Comparison of ENCODE assay signal across 22 cellular contexts in the genomic region with DNA sequence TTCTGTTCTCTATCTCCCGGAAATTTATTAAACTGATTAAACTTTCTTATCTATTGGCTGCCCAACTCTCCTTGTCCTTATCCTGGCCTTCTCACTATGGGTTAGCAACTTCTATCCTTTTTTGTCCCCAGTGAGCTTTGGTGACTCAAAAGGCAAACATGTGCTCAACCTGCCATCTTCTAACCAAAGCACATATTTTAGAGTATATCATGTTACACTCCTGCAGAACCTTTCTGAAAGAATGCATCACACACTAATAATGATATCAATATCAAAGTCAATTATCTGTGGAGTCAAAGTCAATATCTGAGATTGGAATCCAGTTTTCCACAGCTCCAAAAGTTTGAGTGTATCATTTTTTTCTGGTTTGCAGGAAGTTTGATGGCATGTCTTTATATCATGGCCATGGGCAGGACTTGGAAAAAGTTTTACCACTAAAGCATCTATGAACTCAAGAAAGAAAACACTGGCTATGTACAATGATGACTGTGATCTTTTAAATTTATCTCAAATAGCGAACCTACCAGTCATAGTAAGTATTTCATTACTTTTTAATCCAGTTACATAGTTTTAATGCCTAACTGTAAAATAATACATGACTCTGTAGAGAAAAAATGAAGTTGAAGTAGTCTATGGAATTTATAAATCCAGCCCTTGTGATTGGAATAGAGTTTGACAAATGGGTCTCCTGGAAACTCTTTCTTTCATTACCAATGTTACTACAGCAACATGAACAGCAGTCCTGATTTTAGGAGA.
DNase-seq lines count a peak whose midpoint lies in the region; ATAC-seq and TF ChIP-seq lines count a peak whose summit lies in the region.
"Had no signal": no experiment of that assay in that cellular context is flagged by ENCODE, and none has a peak within 500 bp of the region (broad histone marks: within the 10 kb centered on the region; RNA-seq: fewer than 3 reads in every experiment).

No MANE protein-coding gene starts in this region.

- H3K36me3 ChIP-seq in ACC112 (ENCODE audit: insufficient read depth, low read length), result no peaks in the 10 kb centered on the region
- no peaks in the 10 kb centered on the region for H3K36me3 ChIP-seq in adipocyte (ENCODE audit: control insufficient read depth, insufficient read depth, low read length, severe bottlenecking)

- peak overlapping the region; percentile 69 for H3K4me3 Mint-ChIP-seq in HFFc6
- no peak overlapping the region for H3K4me3 Mint-ChIP-seq in activated naive CD4-positive, alpha-beta T cell treated with anti-CD3 and anti-CD28 coated beads for 36 hours
- H3K4me3 Mint-ChIP-seq: activated CD4-positive, alpha-beta T cell treated with anti-CD3 and anti-CD28 coated beads, Interleukin-2, amount 10 ng/mL, durations not matched to agents 7 days and 5 days; brain; CD8-positive, alpha-beta memory T cell; neural crest cell; type B pancreatic cell had no signal

- peak overlapping the region; percentile 88 for H3K27ac Mint-ChIP-seq in HFFc6
- no peak overlapping the region for H3K27ac Mint-ChIP-seq in activated naive CD4-positive, alpha-beta T cell treated with anti-CD3 and anti-CD28 coated beads for 36 hours
- H3K27ac Mint-ChIP-seq: activated CD4-positive, alpha-beta T cell treated with anti-CD3 and anti-CD28 coated beads, Interleukin-2, amount 10 ng/mL, durations not matched to agents 7 days and 5 days; brain; CD8-positive, alpha-beta memory T cell; type B pancreatic cell had no signal

- CTCF ChIA-PET in activated naive CD4-positive, alpha-beta T cell treated with anti-CD3 and anti-CD28 coated beads for 36 hours (lab: Charles Lee), result no interaction called here

- no peaks in the 10 kb centered on the region for H3K9me3 ChIP-seq in adipocyte (ENCODE audit: control insufficient read depth, low read length)

- H3K27me3 ChIP-seq in ACC112 (ENCODE audit: insufficient read depth, low read length) (no peaks in the 10 kb centered on the region), adipocyte (replicated peaks; ENCODE audit: control insufficient read depth, insufficient read depth, low read length) (no peaks in the 10 kb centered on the region)

- H3K4me3 ChIP-seq in ACC112 (ENCODE audit: low read depth, low read length) (peak overlapping the region; percentile 30; the same call in 1 of the 2 replicates), adipocyte (ENCODE audit: low read length) (peak overlapping the region; percentile 22), fibroblast of the aortic adventitia (ENCODE audit: low read depth, low read length) (no peak overlapping the region)
- H3K4me3 ChIP-seq: SK-N-MC had no signal

- H3K4me1 ChIP-seq in ACC112 (ENCODE audit: control insufficient read depth, insufficient read depth, low read length, unreplicated experiment) (peaks cover 67% of the 10 kb centered on the region), adipocyte (ENCODE audit: control insufficient read depth, insufficient read depth, low read length) (peaks cover 60% of the 10 kb centered on the region)

- no peaks in the 10 kb centered on the region for H3K79me2 ChIP-seq in ACC112 (ENCODE audit: control insufficient read depth, insufficient read depth, low read length, unreplicated experiment)

- TF ChIP-seq CTCF in HFFc6 (IDR thresholded peaks at IDR 0.05) (no peak), fibroblast of the aortic adventitia (IDR thresholded peaks at IDR 0.05; ENCODE audit: insufficient read depth, low read length) (no peak)

- H3K9ac ChIP-seq in adipocyte (ENCODE audit: low read length), result no peak overlapping the region

- H2AFZ ChIP-seq in ACC112 (ENCODE audit: low read length, unreplicated experiment), result no peak overlapping the region

- peak overlapping the region; percentile 80 for H3K27ac ChIP-seq in ACC112 (ENCODE audit: low read depth, low read length)
- H3K27ac ChIP-seq: 22Rv1, SK-N-MC had no signal

- peak; percentile 91 for DNase-seq in HFFc6
- DNase-seq in adipocyte (ENCODE audit: low read depth), result peak; percentile 78
- peak; percentile 88 for DNase-seq in fibroblast of the aortic adventitia (ENCODE audit: low read depth)
- DNase-seq in epidermal melanocyte (ENCODE audit: insufficient read length, low spot score), result no peak
- DNase-seq in activated naive CD4-positive, alpha-beta T cell treated with anti-CD3 and anti-CD28 coated beads for 36 hours, result no peak
- DNase-seq: activated CD4-positive, alpha-beta T cell treated with anti-CD3 and anti-CD28 coated beads, Interleukin-2, amount 10 ng/mL, durations not matched to agents 7 days and 5 days; activated CD8-positive, alpha-beta memory T cell treated with anti-CD3 and anti-CD28 coated beads, Interleukin-2, amount 50 U/mL, for 48 hours; activated naive CD4-positive, alpha-beta T cell; CD8-positive, alpha-beta memory T cell; NCI-H1048; NCI-H2081 treated with DMSO at 0.1 percent for 48 hours; NCI-H526; stimulated activated naive CD4-positive, alpha-beta T cell had no signal

- ATAC-seq in HG03025 (IDR thresholded peaks at IDR 0.05; ENCODE audit: low FRiP score, unreplicated experiment) (no peak), GM21528 (IDR thresholded peaks at IDR 0.05; ENCODE audit: low FRiP score, unreplicated experiment) (no peak)
- ATAC-seq: esophagus mucosa had no signal

- no peaks in the 10 kb centered on the region for H3K9me3 Mint-ChIP-seq in HFFc6
- H3K9me3 Mint-ChIP-seq in activated naive CD4-positive, alpha-beta T cell treated with anti-CD3 and anti-CD28 coated beads for 36 hours, result peaks cover 2% of the 10 kb centered on the region
- H3K9me3 Mint-ChIP-seq: activated CD4-positive, alpha-beta T cell treated with anti-CD3 and anti-CD28 coated beads, Interleukin-2, amount 10 ng/mL, durations not matched to agents 7 days and 5 days had no signal

- no peaks in the 10 kb centered on the region for H3K27me3 Mint-ChIP-seq in HFFc6 (ENCODE audit: insufficient read depth)
- H3K27me3 Mint-ChIP-seq in activated naive CD4-positive, alpha-beta T cell treated with anti-CD3 and anti-CD28 coated beads for 36 hours (ENCODE audit: low read depth), result peaks cover 13% of the 10 kb centered on the region
- H3K27me3 Mint-ChIP-seq: type B pancreatic cell had no signal

- peaks cover 80% of the 10 kb centered on the region for H3K4me1 Mint-ChIP-seq in HFFc6 (ENCODE audit: low read depth)
- H3K4me1 Mint-ChIP-seq in activated naive CD4-positive, alpha-beta T cell treated with anti-CD3 and anti-CD28 coated beads for 36 hours (ENCODE audit: low read depth), result no peaks in the 10 kb centered on the region
- H3K4me1 Mint-ChIP-seq: activated CD4-positive, alpha-beta T cell treated with anti-CD3 and anti-CD28 coated beads, Interleukin-2, amount 10 ng/mL, durations not matched to agents 7 days and 5 days; brain; CD8-positive, alpha-beta memory T cell; neural crest cell had no signal

- intact Hi-C loops in activated naive CD4-positive, alpha-beta T cell treated with anti-CD3 and anti-CD28 coated beads for 36 hours (cut with micrococcal nuclease), result no loop called here

- H3K36me3 Mint-ChIP-seq in HFFc6 (ENCODE audit: low read depth), result peaks cover 5% of the 10 kb centered on the region; the same call in 1 of the 2 replicates
- H3K36me3 Mint-ChIP-seq in activated naive CD4-positive, alpha-beta T cell treated with anti-CD3 and anti-CD28 coated beads for 36 hours (ENCODE audit: low read depth), result no peaks in the 10 kb centered on the region
- H3K36me3 Mint-ChIP-seq: brain; CD8-positive, alpha-beta memory T cell; type B pancreatic cell had no signal

Comparison
In these comparisons a context has a peak if more than half of its experiments do, and no peak if none do; other contexts are left out.
1. DNase-seq: peak in HFFc6 (single experiment), adipocyte (single experiment) and fibroblast of the aortic adventitia (single experiment); none in epidermal melanocyte (single experiment) and activated naive CD4-positive, alpha-beta T cell treated with anti-CD3 and anti-CD28 coated beads for 36 hours (single experiment).